ENCODE assay signal across 1 cellular context in genomic region chr11:56948991-56949390, GRCh38.
TF ChIP-seq lines count a peak whose summit lies in the region.

No MANE protein-coding gene starts in this region.

TF ChIP-seq in A549, 52 proteins besides CTCF, POLR2A, EP300 and RAD21 (continued from another document):
- TF ChIP-seq RNF2 (IDR thresholded peaks at IDR 0.05; ENCODE audit: borderline replicate concordance, low read depth) (no peak), HMGXB4 (CRISPR knock-in tag; IDR thresholded peaks at IDR 0.05; ENCODE audit: borderline replicate concordance) (no peak), NPAS2 (CRISPR knock-in tag; IDR thresholded peaks at IDR 0.05; ENCODE audit: borderline replicate concordance) (no peak), POLR2AphosphoS2 (conservative IDR thresholded peaks at IDR 0.05; ENCODE audit: low read length) (no peak), ZC3H11A (IDR thresholded peaks at IDR 0.05) (no peak)
